Comparison of ENCODE assay signal across 11 cellular contexts in genomic region chr3:117036259-117036799, GRCh38.
A peak's percentile ranks its signal among the peaks of the same experiment; 100 is the strongest.
DNase-seq lines count a peak whose midpoint lies in the region; ATAC-seq, FAIRE-seq and TF ChIP-seq lines count a peak whose summit lies in the region.
"Had no signal": no experiment of that assay in that cellular context is flagged by ENCODE, and none has a peak within 500 bp of the region (broad histone marks: within the 10 kb centered on the region; RNA-seq: fewer than 3 reads in every experiment).

No MANE protein-coding gene starts in this region.

- DNase-seq in SKM-1 (lab: John Stamatoyannopoulos, UW; ENCODE audit: unreplicated experiment) (peak; percentile 97), right cardiac atrium (peak in 1 of 3 donors; percentile 36), stromal cell of bone marrow (ENCODE audit: low read depth) (peak; percentile 82), GM13977 (ENCODE audit: low spot score) (no peak), NCI-H2227 (lab: John Stamatoyannopoulos, UW; ENCODE audit: unreplicated experiment) (no peak), RCC 7860 (ENCODE audit: low spot score) (no peak)
- no peak for DNase-seq in activated naive CD8-positive, alpha-beta T cell treated with anti-CD3 and anti-CD28 coated beads for 36 hours

- no peak overlapping the region for H3K4me3 Mint-ChIP-seq in activated naive CD8-positive, alpha-beta T cell treated with anti-CD3 and anti-CD28 coated beads for 36 hours
- H3K4me3 Mint-ChIP-seq: stimulated activated effector memory CD8-positive, alpha-beta T cell treated with anti-CD3 and anti-CD28 coated beads, Interleukin-12 subunit alpha, Interleukin-12 subunit beta, amount 100 ng/mL, for 72 hours had no signal

- H3K36me3 Mint-ChIP-seq in activated naive CD8-positive, alpha-beta T cell treated with anti-CD3 and anti-CD28 coated beads for 36 hours = no peaks in the 10 kb centered on the region
- H3K36me3 Mint-ChIP-seq: stimulated activated effector memory CD8-positive, alpha-beta T cell treated with anti-CD3 and anti-CD28 coated beads, Interleukin-12 subunit alpha, Interleukin-12 subunit beta, amount 100 ng/mL, for 72 hours had no signal

- no peaks in the 10 kb centered on the region for H3K4me1 Mint-ChIP-seq in activated naive CD8-positive, alpha-beta T cell treated with anti-CD3 and anti-CD28 coated beads for 36 hours
- H3K4me1 Mint-ChIP-seq: stimulated activated effector memory CD8-positive, alpha-beta T cell treated with anti-CD3 and anti-CD28 coated beads, Interleukin-12 subunit alpha, Interleukin-12 subunit beta, amount 100 ng/mL, for 72 hours had no signal

- no peak overlapping the region for H3K27ac Mint-ChIP-seq in activated naive CD8-positive, alpha-beta T cell treated with anti-CD3 and anti-CD28 coated beads for 36 hours
- H3K27ac Mint-ChIP-seq: stimulated activated effector memory CD8-positive, alpha-beta T cell treated with anti-CD3 and anti-CD28 coated beads, Interleukin-12 subunit alpha, Interleukin-12 subunit beta, amount 100 ng/mL, for 72 hours had no signal

- TF ChIP-seq CTCF in GM13977 (IDR thresholded peaks at IDR 0.05; ENCODE audit: extremely low read depth, insufficient read depth, missing control alignments) = no peak

- H3K9me3 Mint-ChIP-seq in activated naive CD8-positive, alpha-beta T cell treated with anti-CD3 and anti-CD28 coated beads for 36 hours = peaks cover 1% of the 10 kb centered on the region

- ATAC-seq in GM21529 (IDR thresholded peaks at IDR 0.05; ENCODE audit: unreplicated experiment) (peak; percentile 74), right cardiac atrium (peak; percentile 88 to 89)
- ATAC-seq: stimulated activated effector memory CD8-positive, alpha-beta T cell treated with anti-CD3 and anti-CD28 coated beads, Interleukin-12 subunit alpha, Interleukin-12 subunit beta, amount 100 ng/mL, for 72 hours had no signal

- H3K27ac ChIP-seq in right cardiac atrium (ENCODE audit: low read length) = no peak overlapping the region
- H3K27ac ChIP-seq: VCaP had no signal

- in situ Hi-C loops in GM13977 (cut with MboI; ENCODE audit: low pct_unique_long_range_greater_than_20kb, low sequenced_read_pairs, unreplicated experiment) = no loop called here

- intact Hi-C loops in right cardiac atrium (cut with DNase I) = no loop called here

- H3K9me3 ChIP-seq in right cardiac atrium (ENCODE audit: control insufficient read depth, low read length) = no peaks in the 10 kb centered on the region
- H3K9me3 ChIP-seq: HAP-1 had no signal

- WGBS in right cardiac atrium = 20% methylated on average over 4 of the region's 4 CpGs

- no peaks in the 10 kb centered on the region for H3K27me3 ChIP-seq in right cardiac atrium (ENCODE audit: control insufficient read depth, insufficient read depth)

- FAIRE-seq in RCC 7860 (lab: Jason Lieb, UNC) = no peak

- H3K4me1 ChIP-seq in right cardiac atrium (ENCODE audit: control insufficient read depth, insufficient read depth, low read length) = peaks cover 2% of the 10 kb centered on the region

- H3K4me3 ChIP-seq in right cardiac atrium (ENCODE audit: low read length) = no peak overlapping the region
- H3K4me3 ChIP-seq: HAP-1 had no signal

- peaks cover 3% of the 10 kb centered on the region for H3K27me3 Mint-ChIP-seq in activated naive CD8-positive, alpha-beta T cell treated with anti-CD3 and anti-CD28 coated beads for 36 hours

Comparison
In these comparisons a context has a peak if more than half of its experiments do, and no peak if none do; other contexts are left out.
1. DNase-seq: peak in SKM-1 (single experiment) and stromal cell of bone marrow (single experiment); none in activated naive CD8-positive, alpha-beta T cell treated with anti-CD3 and anti-CD28 coated beads for 36 hours (single experiment), GM13977 (single experiment), NCI-H2227 (single experiment) and RCC 7860 (single experiment).